In genomic region chr13:24052547-24052981, GRCh38 we compare ENCODE assay signal across 13 cellular contexts.
A peak's percentile ranks its signal among the peaks of the same experiment; 100 is the strongest.
DNase-seq lines count a peak whose midpoint lies in the region; ATAC-seq, FAIRE-seq and TF ChIP-seq lines count a peak whose summit lies in the region.
"Had no signal": no experiment of that assay in that cellular context is flagged by ENCODE, and none has a peak within 500 bp of the region (broad histone marks: within the 10 kb centered on the region; RNA-seq: fewer than 3 reads in every experiment).

No MANE protein-coding gene starts in this region.

- no peaks in the 10 kb centered on the region for H3K79me2 ChIP-seq in K562 (ENCODE audit: control insufficient read depth, insufficient read depth, low read length)

- no peak overlapping the region for H2AK5ac ChIP-seq in neuronal stem cell (ENCODE audit: low read depth, low read length)

- in situ Hi-C loops in K562 (cut with MboI): no loop called here

- TF ChIP-seq RAD21 in K562 (CRISPR knock-in tag; conservative IDR thresholded peaks at IDR 0.05 in 1 of 2, IDR thresholded peaks at IDR 0.05 in 1 of 2): no peak

- no peak for TF ChIP-seq POLR2A in K562 (conservative IDR thresholded peaks at IDR 0.05)

- H4K91ac ChIP-seq in neuronal stem cell (ENCODE audit: low read depth, low read length, poor library complexity): no peak overlapping the region

- intact Hi-C loops in K562 (cut with micrococcal nuclease) (no loop called here), kidney (cut with DNase I) (no loop called here)

- no peak for TF ChIP-seq EP300 in K562 (IDR thresholded peaks at IDR 0.05; ENCODE audit: low read length)

- no peaks in the 10 kb centered on the region for H3K9me1 ChIP-seq in K562 (ENCODE audit: control insufficient read depth, insufficient read depth, low read length)

- no peaks in the 10 kb centered on the region for H3K9me3 Mint-ChIP-seq in type B pancreatic cell

- H3K27ac Mint-ChIP-seq in type B pancreatic cell: no peak overlapping the region

- H2BK12ac ChIP-seq in neuronal stem cell (ENCODE audit: low read length): no peak overlapping the region

- no peaks in the 10 kb centered on the region for H4K20me1 ChIP-seq in K562 (replicated peaks; ENCODE audit: control insufficient read depth, insufficient read depth, low read length)

- H3K9ac ChIP-seq in K562 (ENCODE audit: insufficient read depth in 1 of 2, low read depth in 2 of 2, low read length in 2 of 2): no peak overlapping the region
- no peak overlapping the region for H3K9ac ChIP-seq in kidney (ENCODE audit: low read length in 2 of 2)
- no peak overlapping the region for H3K9ac ChIP-seq in neuronal stem cell (ENCODE audit: low read depth, low read length, poor library complexity)

- H3K4me2 ChIP-seq in K562 (ENCODE audit: insufficient read depth, low read length) (no peak overlapping the region), neuronal stem cell (ENCODE audit: insufficient read depth, low read length, poor library complexity, severe bottlenecking) (no peak overlapping the region)

- no peak overlapping the region for H2AFZ ChIP-seq in K562 (ENCODE audit: low read depth, low read length)
- no peak overlapping the region for H2AFZ ChIP-seq in neuronal stem cell (ENCODE audit: low read length)

- H3K9me3 ChIP-seq in K562 (replicated peaks; ENCODE audit: control insufficient read depth, insufficient read depth, low read depth, low read length): no peaks in the 10 kb centered on the region
- no peaks in the 10 kb centered on the region for H3K9me3 ChIP-seq in kidney (ENCODE audit: control insufficient read depth in 1 of 2, low read length in 2 of 2)
- H3K9me3 ChIP-seq in neuronal stem cell (replicated peaks in 1 of 2; ENCODE audit: control insufficient read depth in 2 of 2, insufficient read depth in 1 of 2, low read depth in 1 of 2, low read length in 2 of 2): peaks cover 0 to under 1% of the 10 kb centered on the region in 2 donors

- no peak overlapping the region for H3K4ac ChIP-seq in neuronal stem cell (ENCODE audit: low read length)

- H3K27me3 ChIP-seq in K562 (ENCODE audit: control insufficient read depth in 2 of 2, insufficient read depth in 2 of 2, low read length in 2 of 2): no peaks in the 10 kb centered on the region; a peak in 1 of 5 replicates
- H3K27me3 ChIP-seq in neuronal stem cell (ENCODE audit: control insufficient read depth in 3 of 3, insufficient read depth in 3 of 3, low read depth in 1 of 3, low read length in 3 of 3): no peaks in the 10 kb centered on the region

- no peaks in the 10 kb centered on the region for H3K36me3 ChIP-seq in K562 (ENCODE audit: control insufficient read depth, insufficient read depth, low read length)
- H3K36me3 ChIP-seq in kidney (ENCODE audit: control insufficient read depth in 1 of 2, insufficient read depth in 2 of 2, low read length in 2 of 2): no peaks in the 10 kb centered on the region
- H3K36me3 ChIP-seq in neuronal stem cell (replicated peaks in 1 of 2; ENCODE audit: control insufficient read depth in 2 of 2, insufficient read depth in 2 of 2, low read length in 2 of 2): no peaks in the 10 kb centered on the region

- no peak overlapping the region for H3K14ac ChIP-seq in neuronal stem cell (ENCODE audit: low read length)

- FAIRE-seq in K562 (lab: Jason Lieb, UNC) (no peak), kidney (lab: Jason Lieb, UNC) (no peak)
- FAIRE-seq: G401.6 had no signal

- DNase-seq in HCEC 1CT (peak; percentile 29), K562 (ENCODE audit: extremely low read depth in 1 of 4, low spot score in 3 of 4) (peak in 3 of 4 experiments; percentile 20 to 27 (median 21)), kidney (no peak), SIG-M5 treated with dmso at 0.1 percent for 504 hours (lab: John Stamatoyannopoulos, UW; ENCODE audit: unreplicated experiment) (no peak), type B pancreatic cell (ENCODE audit: extremely low spot score, unreplicated experiment) (no peak), neuronal stem cell (ENCODE audit: low spot score) (no peak)
- no peak for DNase-seq in central memory CD4-positive, alpha-beta T cell
- DNase-seq: activated T-cell treated with anti-CD3 and anti-CD28 coated beads, Interleukin-2, amount 50 U/mL, for 48 hours; cortex of kidney; NCI-H1105 had no signal

- no peak overlapping the region for H2BK120ac ChIP-seq in neuronal stem cell (ENCODE audit: low read depth, low read length)

- 0% methylated on average over 1 of the region's 7 CpGs for WGBS in K562 (ENCODE audit: insufficient coverage, low coverage, missing lambda C conversion rate)
- WGBS in neuronal stem cell (ENCODE audit: extremely low coverage in 2 of 2, insufficient read length in 2 of 2, insufficient replicate concordance in 1 of 2), 2 donors: no CpG with 5 or more reads among the region's 7 CpGs

- BruUV-seq in K562 (replicated peaks; lab: Mats Ljungman, UMichigan): no TSS peak

- no peak overlapping the region for H2BK5ac ChIP-seq in neuronal stem cell (ENCODE audit: low read length)

- peaks cover 17% of the 10 kb centered on the region for H3K4me1 Mint-ChIP-seq in type B pancreatic cell (ENCODE audit: unreplicated experiment)

- peak; percentile 55; the same call in 2 of the 3 replicates for ATAC-seq in K562

- no peak overlapping the region for H3K23ac ChIP-seq in neuronal stem cell (ENCODE audit: low read depth, low read length, poor library complexity)

- H3K4me1 ChIP-seq in K562 (replicated peaks in 1 of 2; ENCODE audit: control insufficient read depth in 2 of 2, insufficient read depth in 2 of 2, low read length in 2 of 2) (no peaks in the 10 kb centered on the region), kidney (ENCODE audit: control insufficient read depth in 1 of 2, insufficient read depth in 1 of 2, low read depth in 1 of 2, low read length in 2 of 2) (peaks cover 16 to 22% of the 10 kb centered on the region in 2 donors), neuronal stem cell (ENCODE audit: control insufficient read depth in 2 of 2, insufficient read depth in 1 of 2, low read depth in 1 of 2, low read length in 2 of 2) (peaks cover 3 to 8% of the 10 kb centered on the region in 2 donors)

- H3K18ac ChIP-seq in neuronal stem cell (ENCODE audit: low read length): no peak overlapping the region

- H3K4me3 ChIP-seq in K562 (no peak overlapping the region), kidney (ENCODE audit: low read length in 2 of 2) (no peak overlapping the region), neuronal stem cell (ENCODE audit: low read length in 2 of 2) (no peak overlapping the region)

- no peak overlapping the region for H4K8ac ChIP-seq in neuronal stem cell (ENCODE audit: low read depth, low read length)

- H2BK15ac ChIP-seq in neuronal stem cell (ENCODE audit: low read length): no peak overlapping the region

- peaks cover 7% of the 10 kb centered on the region for H3K27me3 Mint-ChIP-seq in type B pancreatic cell

- H3K36me3 Mint-ChIP-seq in type B pancreatic cell: no peaks in the 10 kb centered on the region

- TF ChIP-seq CTCF in K562 (IDR thresholded peaks at IDR 0.05 in 2 of 3, conservative IDR thresholded peaks at IDR 0.05 in 1 of 3; ENCODE audit: insufficient read depth in 2 of 3, low read depth in 1 of 3, low read length in 3 of 3) (no peak), kidney (IDR thresholded peaks at IDR 0.05; ENCODE audit: borderline replicate concordance, extremely low read depth, insufficient read depth) (no peak), type B pancreatic cell (conservative IDR thresholded peaks at IDR 0.05) (no peak)

- CTCF ChIA-PET in K562 (lab: Yijun Ruan, JAX; ENCODE audit: low intra/inter-chr PET ratio): interaction anchor here (0.9 to 2.0 kb wide), 2 partner anchors 167 to 176 kb away, joined by 4 to 13 read pairs; no protein-coding TSS in a partner anchor

- no peak overlapping the region for H3K4me3 Mint-ChIP-seq in type B pancreatic cell

- POLR2A ChIA-PET in K562 (lab: Yijun Ruan, JAX): no interaction called here

- no peaks in the 10 kb centered on the region for H3K79me1 ChIP-seq in neuronal stem cell (ENCODE audit: low read depth, low read length)

- no peak overlapping the region for H3K27ac ChIP-seq in K562 (ENCODE audit: extremely low read depth, low read depth, low read length)
- peak overlapping the region; percentile 54 to 72 for H3K27ac ChIP-seq in kidney (ENCODE audit: low read depth in 2 of 2, low read length in 2 of 2)
- peak overlapping the region; percentile 87 for H3K27ac ChIP-seq in temporal lobe (ENCODE audit: low read depth, low read length)
- H3K27ac ChIP-seq in neuronal stem cell (replicated peaks; ENCODE audit: low read length): no peak overlapping the region
- H3K27ac ChIP-seq: HL-60 had no signal

TF ChIP-seq in K562, 482 proteins besides CTCF, POLR2A, EP300 and RAD21:
- TF ChIP-seq VEZF1 (CRISPR knock-in tag; IDR thresholded peaks at IDR 0.05): peak; percentile 60
- no peak for TF ChIP-seq ZNF740 (CRISPR knock-in tag; IDR thresholded peaks at IDR 0.05)
- peak in 1 of 2 experiments; percentile 47; a peak in 1 of 4 replicates for TF ChIP-seq ZNF740 (tag; IDR thresholded peaks at IDR 0.05)
- no peak for TF ChIP-seq NONO (IDR thresholded peaks at IDR 0.05; ENCODE audit: low read depth in 2 of 2, low read length in 1 of 2)

Comparison
In these comparisons a context has a peak if more than half of its experiments do, and no peak if none do; other contexts are left out.
1. DNase-seq: peak in HCEC 1CT (single experiment) and K562 (3 of 4); none in kidney (single experiment), central memory CD4-positive, alpha-beta T cell (single experiment), SIG-M5 treated with dmso at 0.1 percent for 504 hours (single experiment), type B pancreatic cell (single experiment) and neuronal stem cell (single experiment).
2. H3K27ac ChIP-seq: peak in kidney (2 of 2) and temporal lobe (single experiment); none in K562 (single experiment) and neuronal stem cell (single experiment).